Comparison of ENCODE assay signal across 10 cellular contexts in the genomic region with DNA sequence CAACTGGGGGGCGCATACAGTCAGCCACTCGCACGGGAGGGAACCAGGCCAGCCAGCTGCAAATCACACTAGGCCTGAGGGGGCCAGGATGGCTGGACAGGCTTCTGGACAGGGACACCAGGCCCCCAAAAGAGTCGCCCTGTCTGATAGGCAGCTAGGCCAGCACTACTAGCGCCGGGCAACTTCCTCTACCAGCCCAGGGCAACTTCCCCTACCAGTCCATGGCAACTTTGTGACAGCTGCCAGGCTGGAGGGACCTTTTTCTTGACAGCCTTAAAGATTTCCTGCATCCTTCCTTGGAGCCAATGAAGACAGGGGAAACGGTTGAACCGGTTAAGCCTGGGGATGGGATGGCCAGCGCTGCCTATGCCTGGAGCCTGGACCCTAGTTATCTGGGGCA. TPM values are rescaled to one million over a fixed set of nuclear protein-coding genes. Genes with fewer than 3 reads are reported as not detected.
A peak's percentile ranks its signal among the peaks of the same experiment; 100 is the strongest.
DNase-seq lines count a peak whose midpoint lies in the region; FAIRE-seq and TF ChIP-seq lines count a peak whose summit lies in the region.
"Had no signal": no experiment of that assay in that cellular context is flagged by ENCODE, and none has a peak within 500 bp of the region (broad histone marks: within the 10 kb centered on the region; RNA-seq: fewer than 3 reads in every experiment).

No MANE protein-coding gene starts in this region.

- H3K27me3 ChIP-seq in suprapubic skin: no peaks in the 10 kb centered on the region

- DNase-seq in SKM-1 treated with dmso at 0.1 percent for 144 hours (lab: John Stamatoyannopoulos, UW; ENCODE audit: unreplicated experiment) (peak; percentile 16), SKM-1 (lab: John Stamatoyannopoulos, UW; ENCODE audit: unreplicated experiment) (no peak), kidney (peak; percentile 61), suprapubic skin (ENCODE audit: low spot score in 2 of 2) (no peak), NCI-H524 treated with DMSO at 0.1 percent for 48 hours (lab: John Stamatoyannopoulos, UW) (no peak), NCI-H748 (lab: John Stamatoyannopoulos, UW; ENCODE audit: unreplicated experiment) (no peak), NCI-H1436 (lab: John Stamatoyannopoulos, UW) (no peak)
- peak; percentile 44 for DNase-seq in activated CD4-positive, alpha-beta memory T cell treated with anti-CD3 and anti-CD28 coated beads, Interleukin-2, amount 10 ng/mL, durations not matched to agents 7 days and 5 days
- DNase-seq: NCI-H774 had no signal

- peak overlapping the region; percentile 82 for H3K4me3 Mint-ChIP-seq in activated CD4-positive, alpha-beta memory T cell treated with anti-CD3 and anti-CD28 coated beads, Interleukin-2, amount 10 ng/mL, durations not matched to agents 7 days and 5 days

- H3K27ac ChIP-seq in kidney (ENCODE audit: low read depth in 2 of 2, low read length in 2 of 2): peak overlapping the region; percentile 88 to 92
- peak overlapping the region; percentile 95 for H3K27ac ChIP-seq in suprapubic skin
- H3K27ac ChIP-seq: 22Rv1 had no signal

- TF ChIP-seq CTCF in kidney (IDR thresholded peaks at IDR 0.05; ENCODE audit: borderline replicate concordance, extremely low read depth, insufficient read depth): no peak
- no peak for TF ChIP-seq CTCF in suprapubic skin (IDR thresholded peaks at IDR 0.05)

- H3K36me3 ChIP-seq in kidney (ENCODE audit: control insufficient read depth in 1 of 2, insufficient read depth in 2 of 2, low read length in 2 of 2) (no peaks in the 10 kb centered on the region), suprapubic skin (no peaks in the 10 kb centered on the region)

- H3K9me3 Mint-ChIP-seq in activated CD4-positive, alpha-beta memory T cell treated with anti-CD3 and anti-CD28 coated beads, Interleukin-2, amount 10 ng/mL, durations not matched to agents 7 days and 5 days: no peaks in the 10 kb centered on the region

- H3K27me3 Mint-ChIP-seq in activated CD4-positive, alpha-beta memory T cell treated with anti-CD3 and anti-CD28 coated beads, Interleukin-2, amount 10 ng/mL, durations not matched to agents 7 days and 5 days: peaks cover 5% of the 10 kb centered on the region

- intact Hi-C loops in kidney (cut with DNase I): no loop called here

- peak overlapping the region in 1 of 2 donors; percentile 21 for H3K4me3 ChIP-seq in kidney (ENCODE audit: low read length in 2 of 2)
- peak overlapping the region; percentile 80 for H3K4me3 ChIP-seq in suprapubic skin

- peaks cover 16% of the 10 kb centered on the region for H3K36me3 Mint-ChIP-seq in activated CD4-positive, alpha-beta memory T cell treated with anti-CD3 and anti-CD28 coated beads, Interleukin-2, amount 10 ng/mL, durations not matched to agents 7 days and 5 days (ENCODE audit: low read depth)

- TF ChIP-seq POLR2A in suprapubic skin (IDR thresholded peaks at IDR 0.05): no peak

- no peak for FAIRE-seq in kidney (lab: Jason Lieb, UNC)

- POLR2A ChIA-PET in activated CD4-positive, alpha-beta memory T cell treated with anti-CD3 and anti-CD28 coated beads, Interleukin-2, amount 10 ng/mL, durations not matched to agents 7 days and 5 days (lab: Charles Lee): interaction anchor here (1.2 to 12.3 kb wide), 9 partner anchors 8 to 258 kb away, joined by 3 to 414 read pairs (median 7); partner anchors contain the start of gene ALDH4A1

- H3K27ac Mint-ChIP-seq in activated CD4-positive, alpha-beta memory T cell treated with anti-CD3 and anti-CD28 coated beads, Interleukin-2, amount 10 ng/mL, durations not matched to agents 7 days and 5 days: peak overlapping the region; percentile 95

- CTCF ChIA-PET in activated CD4-positive, alpha-beta memory T cell treated with anti-CD3 and anti-CD28 coated beads, Interleukin-2, amount 10 ng/mL, durations not matched to agents 7 days and 5 days (lab: Charles Lee): interaction anchor here (1.1 to 11.1 kb wide), 6 partner anchors 10 to 1512 kb away, joined by 3 to 123 read pairs (median 6); partner anchors contain the start of gene RCC2

- H3K4me1 ChIP-seq in kidney (ENCODE audit: control insufficient read depth in 1 of 2, insufficient read depth in 1 of 2, low read depth in 1 of 2, low read length in 2 of 2) (peaks cover 40 to 52% of the 10 kb centered on the region in 2 donors), suprapubic skin (peaks cover 90% of the 10 kb centered on the region)

- TF ChIP-seq EP300 in suprapubic skin (IDR thresholded peaks at IDR 0.05): no peak

- H3K9ac ChIP-seq in kidney (ENCODE audit: low read length in 2 of 2): peak overlapping the region; percentile 16 to 22

- peaks cover 88% of the 10 kb centered on the region for H3K4me1 Mint-ChIP-seq in activated CD4-positive, alpha-beta memory T cell treated with anti-CD3 and anti-CD28 coated beads, Interleukin-2, amount 10 ng/mL, durations not matched to agents 7 days and 5 days

- no peaks in the 10 kb centered on the region for H3K9me3 ChIP-seq in kidney (ENCODE audit: control insufficient read depth in 1 of 2, low read length in 2 of 2)
- no peaks in the 10 kb centered on the region for H3K9me3 ChIP-seq in suprapubic skin

- WGBS in suprapubic skin: 30% methylated on average over 8 of the region's 9 CpGs

RNA-seq across cellular contexts. Expression of gene IFFO2, which starts 5.1 kb away (rescaled TPM):
- total RNA-seq in activated CD4-positive, alpha-beta memory T cell treated with anti-CD3 and anti-CD28 coated beads, Interleukin-2, amount 10 ng/mL, durations not matched to agents 7 days and 5 days: 10 to 100 TPM; 19.9 to 22.7 TPM
- total RNA-seq in kidney: 23.1 TPM
- polyA plus RNA-seq in kidney (ENCODE audit: insufficient read depth, low read depth, low replicate concordance): 7.5 TPM
- 100 to 1,000 TPM; 327 to 569 (median 449) TPM for total RNA-seq in suprapubic skin

RNA-seq across cellular contexts. Expression of gene ALDH4A1, which starts 49.1 kb away (rescaled TPM):
- total RNA-seq in activated CD4-positive, alpha-beta memory T cell treated with anti-CD3 and anti-CD28 coated beads, Interleukin-2, amount 10 ng/mL, durations not matched to agents 7 days and 5 days: 1 to 10 TPM; 3.3 to 3.7 TPM
- 49.3 TPM for total RNA-seq in kidney
- 352 TPM for polyA plus RNA-seq in kidney (ENCODE audit: insufficient read depth, low read depth, low replicate concordance)
- 10 to 100 TPM; 25.0 to 33.0 (median 29.6) TPM for total RNA-seq in suprapubic skin

Comparison
In these comparisons a context has a peak if more than half of its experiments do, and no peak if none do; other contexts are left out.
1. DNase-seq: peak in SKM-1 treated with dmso at 0.1 percent for 144 hours (single experiment), activated CD4-positive, alpha-beta memory T cell treated with anti-CD3 and anti-CD28 coated beads, Interleukin-2, amount 10 ng/mL, durations not matched to agents 7 days and 5 days (single experiment) and kidney (single experiment); none in SKM-1 (single experiment), suprapubic skin (0 of 2), NCI-H524 treated with DMSO at 0.1 percent for 48 hours (single experiment), NCI-H748 (single experiment) and NCI-H1436 (single experiment).
2. RNA of gene IFFO2, which starts 5.1 kb away (total RNA-seq): 327 to 569 TPM in suprapubic skin; 23.1 TPM in kidney (single experiment) and 19.9 to 22.7 TPM in activated CD4-positive, alpha-beta memory T cell treated with anti-CD3 and anti-CD28 coated beads, Interleukin-2, amount 10 ng/mL, durations not matched to agents 7 days and 5 days; every median in the first group is over 10 times any median in the second.
3. RNA of gene ALDH4A1, which starts 49.1 kb away (total RNA-seq): 49.3 TPM in kidney (single experiment) and 25.0 to 33.0 TPM in suprapubic skin; 3.3 to 3.7 TPM in activated CD4-positive, alpha-beta memory T cell treated with anti-CD3 and anti-CD28 coated beads, Interleukin-2, amount 10 ng/mL, durations not matched to agents 7 days and 5 days; every median in the first group is over 4 times any median in the second.